ENCODE assay signal across 8 cellular contexts in genomic region chr19:34676697-34677385, GRCh38. TPM values are rescaled to one million over a fixed set of nuclear protein-coding genes. Genes with fewer than 3 reads are reported as not detected.
A peak's percentile ranks its signal among the peaks of the same experiment; 100 is the strongest.
DNase-seq lines count a peak whose midpoint lies in the region; ATAC-seq and TF ChIP-seq lines count a peak whose summit lies in the region.

TSS of gene SCGB2B2 (minus strand) at chr19:34677159. CDS start at chr19:34594563, 82,596 bp downstream.

- H3K27ac ChIP-seq in caudate nucleus (ENCODE audit: low read depth, low read length) = peak within 1 kb of the TSS; percentile 93

- peak; percentile 76 for DNase-seq in activated gamma-delta T cell treated with Interleukin-2 at 50 U/mL for 16 hours
- DNase-seq in activated gamma-delta T cell (lab: John Stamatoyannopoulos, UW) = no peak
- peak; percentile 93 for DNase-seq in NCI-H1105 treated with DMSO at 0.1 percent for 48 hours (lab: John Stamatoyannopoulos, UW)
- DNase-seq in SKM-1 treated with dmso at 0.1 percent for 144 hours (lab: John Stamatoyannopoulos, UW; ENCODE audit: unreplicated experiment) = peak; percentile 69
- DNase-seq in caudate nucleus (lab: John Stamatoyannopoulos, UW) = peak in 54 of 61 donors; percentile 55 to 99 (median 93)
- no peak for DNase-seq in kidney epithelial cell (ENCODE audit: low read depth)
- DNase-seq in stimulated activated CD8-positive, alpha-beta memory T cell treated with anti-CD3 and anti-CD28 coated beads, Interleukin-15, amount 100 ng/mL, for 48 hours (ENCODE audit: low read depth in 2 of 2) = peak; percentile 49 to 66

- ATAC-seq in HG02759 (IDR thresholded peaks at IDR 0.05; ENCODE audit: unreplicated experiment) = peak; percentile 50

- H3K36me3 ChIP-seq in kidney epithelial cell (ENCODE audit: control insufficient read depth, insufficient read depth, low read length) = no peaks in the 10 kb centered on the region

- peak; percentile 15 for TF ChIP-seq CTCF in kidney epithelial cell (IDR thresholded peaks at IDR 0.05; ENCODE audit: insufficient read depth, low read length, poor library complexity, severe bottlenecking)

- no peaks in the 10 kb centered on the region for H3K27me3 ChIP-seq in kidney epithelial cell (ENCODE audit: control insufficient read depth, insufficient read depth, low read length)

- H3K4me3 ChIP-seq in kidney epithelial cell (ENCODE audit: low read depth, low read length) = peak within 1 kb of the TSS; percentile 86

RNA-seq across cellular contexts. Expression of gene SCGB2B2, which starts in this region (rescaled TPM):
- total RNA-seq in kidney epithelial cell = 0.38 and 0.62 TPM in 2 replicates

Comparison
In these comparisons a context has a peak if more than half of its experiments do, and no peak if none do; other contexts are left out.
1. DNase-seq: peak in activated gamma-delta T cell treated with Interleukin-2 at 50 U/mL for 16 hours (single experiment), NCI-H1105 treated with DMSO at 0.1 percent for 48 hours (single experiment), SKM-1 treated with dmso at 0.1 percent for 144 hours (single experiment), caudate nucleus (54 of 61) and stimulated activated CD8-positive, alpha-beta memory T cell treated with anti-CD3 and anti-CD28 coated beads, Interleukin-15, amount 100 ng/mL, for 48 hours (2 of 2); none in activated gamma-delta T cell (single experiment) and kidney epithelial cell (single experiment).